Comparison of ENCODE assay signal across 1 cellular context in the genomic region with DNA sequence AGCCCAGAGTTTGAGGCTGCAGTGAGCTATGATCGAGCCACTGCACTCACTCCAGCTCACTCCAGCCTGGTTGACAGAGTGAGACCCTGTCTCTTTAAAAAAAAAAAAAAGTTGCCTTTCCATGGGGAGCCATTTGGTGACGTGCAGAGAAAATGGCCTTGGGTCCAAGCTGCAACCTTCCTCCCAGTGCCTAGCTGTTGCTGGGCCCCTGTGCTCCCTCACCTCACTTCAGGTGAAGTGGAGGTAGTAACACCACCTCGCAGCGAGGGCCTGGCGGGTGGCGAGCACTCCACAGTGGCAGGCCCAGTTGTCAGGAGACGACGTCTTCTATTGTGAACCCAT.
TF ChIP-seq lines count a peak whose summit lies in the region.

No MANE protein-coding gene starts in this region.

TF ChIP-seq in GM23338, 12 proteins besides CTCF, POLR2A, EP300 and RAD21 (continued from another document):
- TF ChIP-seq REST (IDR thresholded peaks at IDR 0.05; ENCODE audit: unreplicated experiment) (no peak), ZNF462 (CRISPR knock-in tag; IDR thresholded peaks at IDR 0.05) (no peak), CREB1 (CRISPR knock-in tag; IDR thresholded peaks at IDR 0.05; ENCODE audit: low read depth) (no peak), STAT1 (IDR thresholded peaks at IDR 0.05; ENCODE audit: unreplicated experiment) (no peak)
